In the genomic region with DNA sequence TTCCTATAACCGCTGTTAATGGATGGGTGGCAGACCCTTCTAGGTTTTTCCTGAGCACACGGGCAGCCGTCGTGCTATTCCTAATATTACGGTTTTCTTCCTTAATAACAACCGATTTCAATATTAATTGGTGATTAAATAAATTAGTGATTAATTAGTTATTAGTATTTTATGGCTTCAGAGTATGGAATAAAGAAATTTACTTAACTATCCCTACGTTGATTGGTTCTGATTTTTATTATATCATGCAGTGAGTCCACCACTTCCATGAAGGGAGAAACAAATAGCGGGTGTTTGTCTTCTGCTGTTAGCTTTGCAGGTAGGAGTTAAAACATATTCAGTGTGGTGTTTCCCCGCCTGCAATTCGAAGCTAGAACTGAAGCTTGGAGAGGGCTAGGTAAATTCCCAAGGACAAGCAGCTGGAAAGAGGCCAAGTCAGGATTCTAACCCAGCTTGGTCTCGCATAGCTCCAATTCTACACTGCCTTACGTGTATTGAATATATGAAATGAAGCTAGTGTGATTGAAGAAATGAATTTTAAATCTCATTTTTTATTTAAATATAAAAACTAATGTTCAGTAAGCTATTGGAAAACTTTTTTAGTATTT, we compare ENCODE assay signal across 8 cellular contexts. TPM values are rescaled to one million over a fixed set of nuclear protein-coding genes. Genes with fewer than 3 reads are reported as not detected.
DNase-seq lines count a peak whose midpoint lies in the region; ATAC-seq, FAIRE-seq and TF ChIP-seq lines count a peak whose summit lies in the region.

No MANE protein-coding gene starts in this region.

- H4K20me1 ChIP-seq in BLaER1 treated with 17β-estradiol and CSF1 and Interleukin-3, amounts not matched to agents 10 nM and 100 nM = peaks cover 13 to 33% (median 32%) of the 10 kb centered on the region in 11 experiments; a peak in 20 of 22 replicates
- no peaks in the 10 kb centered on the region for H4K20me1 ChIP-seq in KMS-11 (ENCODE audit: insufficient read depth)

- H3K4me3 ChIP-seq in BLaER1 treated with 17β-estradiol and CSF1 and Interleukin-3, amounts not matched to agents 10 nM and 100 nM = peak overlapping the region; percentile 74 to 98 (median 85); a peak in 18 of 20 replicates
- H3K4me3 ChIP-seq in KMS-11 (IDR thresholded peaks at IDR 0.05; ENCODE audit: insufficient read depth, low read depth, low read length) (no peak overlapping the region), heart right ventricle (peak overlapping the region; percentile 62 to 84 (median 72)), psoas muscle (peak overlapping the region; percentile 94)

- 14 to 26% methylated on average over 12 of the region's 12 CpGs for WGBS in heart right ventricle, 2 donors
- WGBS in psoas muscle, 3 donors = 8 to 13% (median 9%) methylated on average over 12 of the region's 12 CpGs

- H3K27ac ChIP-seq in BLaER1 treated with 17β-estradiol and CSF1 and Interleukin-3, amounts not matched to agents 10 nM and 100 nM = peak overlapping the region; percentile 95 to 99 (median 97)
- H3K27ac ChIP-seq in KMS-11 = peak overlapping the region; percentile 97
- peak overlapping the region; percentile 88 to 99 (median 94) for H3K27ac ChIP-seq in heart right ventricle
- peak overlapping the region; percentile 98 for H3K27ac ChIP-seq in psoas muscle

- peaks cover 27 to 40% (median 33%) of the 10 kb centered on the region in 10 experiments for H3K4me1 ChIP-seq in BLaER1 treated with 17β-estradiol and CSF1 and Interleukin-3, amounts not matched to agents 10 nM and 100 nM
- peaks cover 8% of the 10 kb centered on the region for H3K4me1 ChIP-seq in KMS-11 (ENCODE audit: low read depth, poor library complexity, severe bottlenecking)
- H3K4me1 ChIP-seq in heart right ventricle = peaks cover 2 to 46% (median 36%) of the 10 kb centered on the region in 9 donors
- H3K4me1 ChIP-seq in psoas muscle = peaks cover 34% of the 10 kb centered on the region

- no peak for TF ChIP-seq CTCF in KMS-11 (conservative IDR thresholded peaks at IDR 0.05; ENCODE audit: low read depth, low read length)
- no peak for TF ChIP-seq CTCF in heart right ventricle (IDR thresholded peaks at IDR 0.05)
- no peak for TF ChIP-seq CTCF in psoas muscle (IDR thresholded peaks at IDR 0.05)

- peak; percentile 11 for DNase-seq in activated naive CD4-positive, alpha-beta T cell treated with anti-CD3 and anti-CD28 coated beads, Interleukin-2, amount 50 U/mL, for 16 hours
- DNase-seq in heart right ventricle (peak in 1 of 2 donors; percentile 33), psoas muscle (no peak), GM12892 (ENCODE audit: insufficient read length) (no peak)

- peak overlapping the region; percentile 47 to 99 (median 95) for H3K4me2 ChIP-seq in BLaER1 treated with 17β-estradiol and CSF1 and Interleukin-3, amounts not matched to agents 10 nM and 100 nM
- H3K4me2 ChIP-seq in KMS-11 = peak overlapping the region; percentile 82

- FAIRE-seq in GM12892 (lab: Jason Lieb, UNC) = no peak

- peaks cover 29% of the 10 kb centered on the region for H3K79me2 ChIP-seq in KMS-11 (ENCODE audit: insufficient read depth, low read depth)

- no peak for TF ChIP-seq POLR2A in GM12892 (IDR thresholded peaks at IDR 0.05; ENCODE audit: low read depth, low read length)

- peaks cover 0 to 19% (median 0%) of the 10 kb centered on the region in 11 experiments; a peak in 5 of 22 replicates for H3K9me3 ChIP-seq in BLaER1 treated with 17β-estradiol and CSF1 and Interleukin-3, amounts not matched to agents 10 nM and 100 nM (replicated peaks in 1 of 11)
- H3K9me3 ChIP-seq in heart right ventricle (no peaks in the 10 kb centered on the region), psoas muscle (no peaks in the 10 kb centered on the region)

- peaks cover 16 to 35% (median 28%) of the 10 kb centered on the region in 11 experiments; a peak in 20 of 22 replicates for H3K36me3 ChIP-seq in BLaER1 treated with 17β-estradiol and CSF1 and Interleukin-3, amounts not matched to agents 10 nM and 100 nM
- H3K36me3 ChIP-seq in KMS-11 (ENCODE audit: insufficient read depth) = no peaks in the 10 kb centered on the region
- H3K36me3 ChIP-seq in heart right ventricle = peaks cover 0 to 31% (median 0%) of the 10 kb centered on the region in 9 donors
- H3K36me3 ChIP-seq in psoas muscle (ENCODE audit: insufficient read depth in 1 of 2, low read depth in 1 of 2) = no peaks in the 10 kb centered on the region

- intact Hi-C loops in heart right ventricle (cut with DNase I) = loop anchor here in 4 of 10 donors (2.0 to 10.0 kb wide), 5 partner anchors 254 to 706 kb away; no protein-coding TSS in a partner anchor
- intact Hi-C loops in psoas muscle (cut with DNase I) = loop anchor here in 1 of 2 donors (5.0 kb wide), 2 partner anchors 157 to 262 kb away; no protein-coding TSS in a partner anchor

- ATAC-seq in heart right ventricle = peak in 6 of 8 donors; percentile 18 to 36 (median 21)
- peak; percentile 27 to 48 (median 38) for ATAC-seq in psoas muscle
- no peak for ATAC-seq in GM19395 (IDR thresholded peaks at IDR 0.05; ENCODE audit: unreplicated experiment)
- no peak for ATAC-seq in HG03175 (IDR thresholded peaks at IDR 0.05; ENCODE audit: unreplicated experiment)

- H2AFZ ChIP-seq in KMS-11 (ENCODE audit: low read depth) = peak overlapping the region; percentile 97

- peak overlapping the region; percentile 81 to 97 (median 94) for H3K9ac ChIP-seq in BLaER1 treated with 17β-estradiol and CSF1 and Interleukin-3, amounts not matched to agents 10 nM and 100 nM
- peak overlapping the region; percentile 95 for H3K9ac ChIP-seq in KMS-11

- no peaks in the 10 kb centered on the region for H3K27me3 ChIP-seq in BLaER1 treated with 17β-estradiol and CSF1 and Interleukin-3, amounts not matched to agents 10 nM and 100 nM
- H3K27me3 ChIP-seq in KMS-11 (ENCODE audit: insufficient read depth, low read depth) (no peaks in the 10 kb centered on the region), heart right ventricle (no peaks in the 10 kb centered on the region), psoas muscle (ENCODE audit: insufficient read depth in 3 of 3, low read length in 2 of 3) (no peaks in the 10 kb centered on the region)

RNA-seq across cellular contexts. Expression of a gene that starts 0.9 kb away (rescaled TPM):
- total RNA-seq in heart right ventricle = 10 to 100 TPM; 20.6 to 31.6 (median 23.1) TPM
- polyA plus RNA-seq in heart right ventricle = 10 to 100 TPM in 1 of 2 donors, 1 to 10 TPM in 1; 9.4 to 10.5 TPM
- 10 to 100 TPM; 20.1 to 34.5 (median 21.8) TPM for total RNA-seq in psoas muscle
- 10 to 100 TPM in 2 of 3 donors, 1 to 10 TPM in 1; 7.4 to 21.7 (median 14.0) TPM for polyA plus RNA-seq in psoas muscle
- 15.4 TPM for polyA plus RNA-seq in GM12892 (2012; ENCODE audit: missing spikeins)

Comparison
In these comparisons a context has a peak if more than half of its experiments do, and no peak if none do; other contexts are left out.
1. ATAC-seq: peak in heart right ventricle (6 of 8) and psoas muscle (4 of 4); none in GM19395 (single experiment) and HG03175 (single experiment).
2. Peak in every context shown above with its lines, with median percentiles within 50 percentile points of each other: H3K27ac ChIP-seq.